1 cellular context compared by ENCODE assay signal in the genomic region with DNA sequence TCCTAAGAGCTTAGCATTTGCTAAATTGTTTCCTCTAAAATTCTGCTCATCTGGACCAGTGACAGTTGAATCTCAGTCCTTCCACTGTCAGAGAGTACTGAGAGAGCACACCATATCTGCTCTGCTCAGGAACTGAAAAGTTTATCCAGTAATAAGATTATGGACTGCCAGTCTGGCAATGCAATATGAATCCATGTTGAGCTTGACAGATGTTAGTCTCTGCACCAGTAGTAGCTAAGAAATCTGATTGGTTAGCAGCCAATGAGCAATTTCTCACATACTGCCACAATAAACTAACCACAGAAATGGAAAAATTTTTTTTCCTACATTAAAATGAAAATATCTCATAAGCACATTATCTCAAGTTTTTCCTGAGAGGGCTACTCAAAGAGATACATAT.
TF ChIP-seq lines count a peak whose summit lies in the region.

No MANE protein-coding gene starts in this region.

TF ChIP-seq in GM12878, 131 proteins besides CTCF, POLR2A, EP300 and RAD21 (continued from another document):
- no peak for TF ChIP-seq CHD2 (IDR thresholded peaks at IDR 0.05; ENCODE audit: borderline replicate concordance, low read depth, low read length)
- TF ChIP-seq TARDBP (IDR thresholded peaks at IDR 0.05; ENCODE audit: borderline replicate concordance): no peak
